Comparison of ENCODE assay signal across 23 cellular contexts in genomic region chr6:159961523-159961922, GRCh38. TPM values are rescaled to one million over a fixed set of nuclear protein-coding genes. Genes with fewer than 3 reads are reported as not detected.
DNase-seq lines count a peak whose midpoint lies in the region; ATAC-seq, FAIRE-seq and TF ChIP-seq lines count a peak whose summit lies in the region.
"Had no signal": no experiment of that assay in that cellular context is flagged by ENCODE, and none has a peak within 500 bp of the region (broad histone marks: within the 10 kb centered on the region; RNA-seq: fewer than 3 reads in every experiment).

No MANE protein-coding gene starts in this region.

- H3K9ac ChIP-seq in GM23248 (no peak overlapping the region), keratinocyte (ENCODE audit: control insufficient read depth, extremely low read depth, insufficient read depth, low read length) (no peak overlapping the region)

- WGBS in GM23248 (ENCODE audit: low coverage in 1 of 2, low lambda C conversion rate in 2 of 2, missing lambda C conversion rate in 2 of 2), 2 experiments: 36 to 38% methylated on average over 2 of the region's 2 CpGs

- H3K27ac ChIP-seq in GM23248: no peak overlapping the region
- H3K27ac ChIP-seq in keratinocyte (ENCODE audit: control insufficient read depth, insufficient read depth, low read length): peak overlapping the region; percentile 18
- H3K27ac ChIP-seq: ascending aorta, colonic mucosa, pancreas, skin epidermis, upper lobe of left lung had no signal

- FAIRE-seq in keratinocyte (lab: Jason Lieb, UNC): peak; percentile 49
- FAIRE-seq: GM19239, pancreas had no signal

- no peaks in the 10 kb centered on the region for H3K27me3 ChIP-seq in GM23248 (replicated peaks; ENCODE audit: insufficient read depth)
- no peaks in the 10 kb centered on the region for H3K27me3 ChIP-seq in keratinocyte (ENCODE audit: control insufficient read depth, extremely low read depth, insufficient read depth, low read length)
- H3K27me3 ChIP-seq: ascending aorta, colonic mucosa, pancreas, upper lobe of left lung had no signal

- no peak for ATAC-seq in activated T-helper 17 cell treated with anti-CD3 and anti-CD28 coated beads, Interleukin-2, amount 50 U/mL, for 72 hours (replicated peaks)
- ATAC-seq: activated CD8-positive, alpha-beta memory T cell treated with anti-CD3 and anti-CD28 coated beads, Interleukin-2, amount 10 ng/mL, durations not matched to agents 7 days and 5 days; left colon; Panc1; stimulated activated effector memory CD8-positive, alpha-beta T cell treated with anti-CD3 and anti-CD28 coated beads, Interleukin-12 subunit alpha, Interleukin-12 subunit beta, amount 100 ng/mL, for 72 hours had no signal

- H3K36me3 ChIP-seq in GM23248 (ENCODE audit: low read depth) (no peaks in the 10 kb centered on the region), keratinocyte (ENCODE audit: control insufficient read depth in 2 of 2, extremely low read depth in 1 of 2, insufficient read depth in 2 of 2, low read length in 2 of 2) (no peaks in the 10 kb centered on the region)
- H3K36me3 ChIP-seq: ascending aorta, colonic mucosa, pancreas, upper lobe of left lung had no signal

- TF ChIP-seq CTCF in keratinocyte (optimal IDR thresholded peaks at IDR 0.05 in 1 of 3, IDR thresholded peaks at IDR 0.05 in 1 of 3, conservative IDR thresholded peaks at IDR 0.05 in 1 of 3; ENCODE audit: extremely low read depth in 1 of 3, insufficient read depth in 2 of 3, low read length in 3 of 3): no peak

- no peak overlapping the region for H2AFZ ChIP-seq in GM23248
- no peak overlapping the region for H2AFZ ChIP-seq in keratinocyte (ENCODE audit: control insufficient read depth, low read length)

- H4K20me1 ChIP-seq in GM23248 (ENCODE audit: insufficient read depth) (no peaks in the 10 kb centered on the region), keratinocyte (ENCODE audit: control insufficient read depth, extremely low read depth, insufficient read depth, low read length) (no peaks in the 10 kb centered on the region)

- no peaks in the 10 kb centered on the region for H3K36me3 Mint-ChIP-seq in activated T-helper 17 cell treated with anti-CD3 and anti-CD28 coated beads, Interleukin-2, amount 50 U/mL, for 72 hours (ENCODE audit: low read depth)
- H3K36me3 Mint-ChIP-seq: activated CD8-positive, alpha-beta memory T cell treated with anti-CD3 and anti-CD28 coated beads, Interleukin-2, amount 10 ng/mL, durations not matched to agents 7 days and 5 days; stimulated activated effector memory CD8-positive, alpha-beta T cell treated with anti-CD3 and anti-CD28 coated beads, Interleukin-12 subunit alpha, Interleukin-12 subunit beta, amount 100 ng/mL, for 72 hours had no signal

- no peaks in the 10 kb centered on the region for H3K27me3 Mint-ChIP-seq in activated T-helper 17 cell treated with anti-CD3 and anti-CD28 coated beads, Interleukin-2, amount 50 U/mL, for 72 hours

- no peaks in the 10 kb centered on the region for H3K9me2 ChIP-seq in GM23248 (ENCODE audit: insufficient read depth)

- H3F3A ChIP-seq in GM23248 (ENCODE audit: insufficient read depth): peaks cover 4% of the 10 kb centered on the region; the same call in 1 of the 2 replicates

- no peaks in the 10 kb centered on the region for H3K79me2 ChIP-seq in GM23248 (ENCODE audit: insufficient read depth)
- H3K79me2 ChIP-seq in keratinocyte (ENCODE audit: control insufficient read depth, insufficient read depth, low read length): no peaks in the 10 kb centered on the region

- no peaks in the 10 kb centered on the region for H3K9me1 ChIP-seq in keratinocyte (ENCODE audit: control insufficient read depth, extremely low read depth, insufficient read depth, low read length)

- H3K4me3 ChIP-seq in GM23248 (no peak overlapping the region), keratinocyte (ENCODE audit: control insufficient read depth in 2 of 3, extremely low read depth in 1 of 3, insufficient read depth in 2 of 3, low read depth in 1 of 3, low read length in 3 of 3) (no peak overlapping the region)
- H3K4me3 ChIP-seq: ascending aorta, colonic mucosa, pancreas, skin epidermis, upper lobe of left lung had no signal

- no peak overlapping the region for H3K4me2 ChIP-seq in GM23248 (ENCODE audit: unreplicated experiment)
- peak overlapping the region; percentile 46 for H3K4me2 ChIP-seq in keratinocyte (ENCODE audit: control insufficient read depth, extremely low read depth, insufficient read depth, low read depth, low read length)

- no peaks in the 10 kb centered on the region for H3K9me3 Mint-ChIP-seq in activated T-helper 17 cell treated with anti-CD3 and anti-CD28 coated beads, Interleukin-2, amount 50 U/mL, for 72 hours
- H3K9me3 Mint-ChIP-seq: stimulated activated effector memory CD8-positive, alpha-beta T cell treated with anti-CD3 and anti-CD28 coated beads, Interleukin-12 subunit alpha, Interleukin-12 subunit beta, amount 100 ng/mL, for 72 hours had no signal

- in situ Hi-C loops in GM23248 (cut with MboI): no loop called here

- dilution Hi-C loops in keratinocyte (cut with MboI; ENCODE audit: extremely low pct_ligation_motif_present, low sequenced_read_pairs): no loop called here

- H3K4me1 ChIP-seq in GM23248 (ENCODE audit: insufficient read depth) (peaks cover 15% of the 10 kb centered on the region), keratinocyte (ENCODE audit: control insufficient read depth, extremely low read depth, insufficient read depth, low read length) (peaks cover 22% of the 10 kb centered on the region)
- H3K4me1 ChIP-seq: colonic mucosa, pancreas had no signal

- H3K27ac Mint-ChIP-seq in activated T-helper 17 cell treated with anti-CD3 and anti-CD28 coated beads, Interleukin-2, amount 50 U/mL, for 72 hours: no peak overlapping the region
- H3K27ac Mint-ChIP-seq: activated CD8-positive, alpha-beta memory T cell treated with anti-CD3 and anti-CD28 coated beads, Interleukin-2, amount 10 ng/mL, durations not matched to agents 7 days and 5 days; stimulated activated effector memory CD8-positive, alpha-beta T cell treated with anti-CD3 and anti-CD28 coated beads, Interleukin-12 subunit alpha, Interleukin-12 subunit beta, amount 100 ng/mL, for 72 hours had no signal

- peak; percentile 57 for DNase-seq in AG08395 (ENCODE audit: low spot score)
- peak; percentile 58 for DNase-seq in GM23248
- DNase-seq in OCI-M1 (lab: John Stamatoyannopoulos, UW): peak; percentile 45
- DNase-seq in keratinocyte (ENCODE audit: low read depth, low spot score): no peak
- DNase-seq in D341Med (ENCODE audit: low spot score): no peak
- DNase-seq in activated T-cell treated with anti-CD3 and anti-CD28 coated beads for 4 hours: no peak
- no peak for DNase-seq in activated CD8-positive, alpha-beta memory T cell treated with anti-CD3 and anti-CD28 coated beads, Interleukin-2, amount 50 U/mL, for 48 hours
- DNase-seq: activated CD8-positive, alpha-beta memory T cell treated with anti-CD3 and anti-CD28 coated beads, Interleukin-2, amount 10 ng/mL, durations not matched to agents 7 days and 5 days; colonic mucosa; GF-D8; hippocampal formation; Karpas-422; left colon; NCI-H2029; NCI-H510A treated with DMSO at 0.1 percent for 48 hours; pancreas; upper lobe of left lung had no signal

- H3K4me3 Mint-ChIP-seq in activated T-helper 17 cell treated with anti-CD3 and anti-CD28 coated beads, Interleukin-2, amount 50 U/mL, for 72 hours: no peak overlapping the region
- H3K4me3 Mint-ChIP-seq: activated CD8-positive, alpha-beta memory T cell treated with anti-CD3 and anti-CD28 coated beads, Interleukin-2, amount 10 ng/mL, durations not matched to agents 7 days and 5 days; stimulated activated effector memory CD8-positive, alpha-beta T cell treated with anti-CD3 and anti-CD28 coated beads, Interleukin-12 subunit alpha, Interleukin-12 subunit beta, amount 100 ng/mL, for 72 hours had no signal

- H3K9me3 ChIP-seq in GM23248 (ENCODE audit: low read depth): no peaks in the 10 kb centered on the region
- H3K9me3 ChIP-seq in keratinocyte (ENCODE audit: control insufficient read depth, low read depth, low read length): no peaks in the 10 kb centered on the region
- H3K9me3 ChIP-seq: ascending aorta, colonic mucosa, pancreas, upper lobe of left lung had no signal

- H3K4me1 Mint-ChIP-seq in activated T-helper 17 cell treated with anti-CD3 and anti-CD28 coated beads, Interleukin-2, amount 50 U/mL, for 72 hours: peaks cover 6% of the 10 kb centered on the region

RNA-seq across cellular contexts. Expression of gene IGF2R, which starts 7.4 kb away (rescaled TPM):
- total RNA-seq in GM23248 (2014; rRNA removed; shearing (Covaris generic)): 30.9 TPM in 2 replicates
- 8.1 and 8.8 TPM in 2 replicates for polyA plus RNA-seq in GM23248 (2016; fragmentation: Nextera tagmentation; extraction: Ambion mirVana)
- polyA plus RNA-seq in keratinocyte: 25.3 to 40.9 TPM (median 39.7 TPM) in 3 replicates
- 101 TPM for polyA plus RNA-seq in keratinocyte (2011; ENCODE audit: low read depth)
- polyA plus RNA-seq in keratinocyte (2011; cell fraction: cytosol; rRNA removed): 14.2 and 14.8 TPM in 2 replicates
- polyA plus RNA-seq in keratinocyte (2011; cell fraction: nucleus; rRNA removed): 184 and 194 TPM in 2 replicates
- 48.6 and 61.8 TPM in 2 replicates for polyA plus RNA-seq in keratinocyte (2012; ENCODE audit: low replicate concordance)
- 105 to 258 TPM (median 147 TPM) in 3 replicates for polyA minus RNA-seq in keratinocyte
- polyA minus RNA-seq in keratinocyte (2011; cell fraction: cytosol; rRNA and poly(A)+ RNA removed): 54.7 TPM
- polyA minus RNA-seq in keratinocyte (2011; cell fraction: nucleus; rRNA and poly(A)+ RNA removed): 547 and 879 TPM in 2 replicates
- 10 to 100 TPM; 68.2 to 82.2 TPM for total RNA-seq in activated T-helper 17 cell treated with anti-CD3 and anti-CD28 coated beads, Interleukin-2, amount 50 U/mL, for 72 hours

Comparison
In these comparisons a context has a peak if more than half of its experiments do, and no peak if none do; other contexts are left out.
1. DNase-seq: peak in AG08395 (single experiment), GM23248 (single experiment) and OCI-M1 (single experiment); none in keratinocyte (single experiment), D341Med (single experiment), activated T-cell treated with anti-CD3 and anti-CD28 coated beads for 4 hours (single experiment) and activated CD8-positive, alpha-beta memory T cell treated with anti-CD3 and anti-CD28 coated beads, Interleukin-2, amount 50 U/mL, for 48 hours (single experiment).